Comparison of ENCODE assay signal across 16 cellular contexts in genomic region chrX:147174596-147174995, GRCh38.
"Had no signal": no experiment of that assay in that cellular context is flagged by ENCODE, and none has a peak within 500 bp of the region (broad histone marks: within the 10 kb centered on the region; RNA-seq: fewer than 3 reads in every experiment).

No MANE protein-coding gene starts in this region.

- H3K27me3 ChIP-seq: tibial nerve, vagina had no signal

- H3K27ac ChIP-seq: tibial nerve, vagina had no signal

- ATAC-seq: right cardiac atrium had no signal

- H3K9me3 ChIP-seq: tibial nerve, vagina had no signal

- H3K9me3 Mint-ChIP-seq: activated T-helper 1 cell treated with anti-CD3 and anti-CD28 coated beads, Interleukin-12 subunit alpha, Interleukin-12 subunit beta, Interleukin-2, Interleukin-4 antibody, amounts not matched to agents 30 ng/mL and 10 ng/mL and 1 ng/mL, durations not matched to agents 14 hours and 24 hours and 36 hours; dendritic cell treated with granulocyte-macrophage colony-stimulating factor and Interleukin-4, amounts not matched to agents 40 ng/mL and 50 ng/mL, for 4 days had no signal

- H3K4me3 Mint-ChIP-seq: activated naive CD8-positive, alpha-beta T cell; activated T-helper 1 cell treated with anti-CD3 and anti-CD28 coated beads, Interleukin-12 subunit alpha, Interleukin-12 subunit beta, Interleukin-2, Interleukin-4 antibody, amounts not matched to agents 30 ng/mL and 10 ng/mL and 1 ng/mL, durations not matched to agents 14 hours and 24 hours and 36 hours; dendritic cell treated with granulocyte-macrophage colony-stimulating factor and Interleukin-4, amounts not matched to agents 40 ng/mL and 50 ng/mL, for 4 days; neural crest cell had no signal

- H3K4me1 ChIP-seq: tibial nerve, vagina had no signal

- H3K27me3 Mint-ChIP-seq: activated naive CD8-positive, alpha-beta T cell; dendritic cell treated with granulocyte-macrophage colony-stimulating factor and Interleukin-4, amounts not matched to agents 40 ng/mL and 50 ng/mL, for 4 days; progenitor cell of endocrine pancreas had no signal

- DNase-seq: activated CD4-positive, alpha-beta T cell treated with anti-CD3 and anti-CD28 coated beads, Interleukin-2, amount 50 U/mL, for 48 hours; activated gamma-delta T cell treated with Interleukin-2 at 50 U/mL for 16 hours; activated T-cell treated with anti-CD3 and anti-CD28 coated beads for 4 hours; effector memory CD4-positive, alpha-beta T cell; midbrain; right cardiac atrium; stimulated activated CD4-positive, alpha-beta T cell treated with anti-CD3 and anti-CD28 coated beads, Interleukin-2, amount 100 ng/mL, for 24 hours; stimulated activated naive CD4-positive, alpha-beta T cell treated with Interleukin-2 at 50 U/mL for 16 hours; substantia nigra had no signal

- H3K36me3 Mint-ChIP-seq: activated naive CD8-positive, alpha-beta T cell had no signal

- H3K4me3 ChIP-seq: tibial nerve, vagina had no signal

- H3K36me3 ChIP-seq: tibial nerve, vagina had no signal

- H3K27ac Mint-ChIP-seq: activated naive CD8-positive, alpha-beta T cell; activated T-helper 1 cell treated with anti-CD3 and anti-CD28 coated beads, Interleukin-12 subunit alpha, Interleukin-12 subunit beta, Interleukin-2, Interleukin-4 antibody, amounts not matched to agents 30 ng/mL and 10 ng/mL and 1 ng/mL, durations not matched to agents 14 hours and 24 hours and 36 hours; dendritic cell treated with granulocyte-macrophage colony-stimulating factor and Interleukin-4, amounts not matched to agents 40 ng/mL and 50 ng/mL, for 4 days; progenitor cell of endocrine pancreas had no signal
